Comparison of ENCODE assay signal across 1 cellular context in the genomic region with DNA sequence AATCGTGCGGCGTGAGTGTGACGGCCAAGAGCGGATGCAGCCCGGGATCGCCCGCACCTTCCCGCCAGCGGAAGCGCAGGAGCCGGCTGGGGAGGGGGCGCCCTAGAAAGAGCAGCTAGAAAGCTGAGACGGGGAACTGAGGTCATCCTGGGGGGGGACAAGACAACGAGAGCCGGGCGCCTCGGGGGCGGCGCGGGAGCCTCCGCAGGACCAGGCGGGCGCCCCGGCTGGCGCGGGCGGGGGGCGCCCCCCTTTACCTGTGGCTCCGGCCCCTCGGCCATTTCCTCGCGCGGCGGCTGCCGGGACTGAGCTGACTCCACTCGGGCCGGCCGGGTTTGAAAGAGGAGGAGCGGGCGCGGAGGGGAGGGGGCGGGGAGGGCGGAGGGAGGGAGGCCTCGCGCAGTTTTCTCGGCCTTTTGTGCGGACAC.
A peak's percentile ranks its signal among the peaks of the same experiment; 100 is the strongest.
TF ChIP-seq lines count a peak whose summit lies in the region.

No MANE protein-coding gene starts in this region.

TF ChIP-seq in HEK293, 187 proteins besides CTCF, POLR2A, EP300 and RAD21:
- TF ChIP-seq, protein P1, sequence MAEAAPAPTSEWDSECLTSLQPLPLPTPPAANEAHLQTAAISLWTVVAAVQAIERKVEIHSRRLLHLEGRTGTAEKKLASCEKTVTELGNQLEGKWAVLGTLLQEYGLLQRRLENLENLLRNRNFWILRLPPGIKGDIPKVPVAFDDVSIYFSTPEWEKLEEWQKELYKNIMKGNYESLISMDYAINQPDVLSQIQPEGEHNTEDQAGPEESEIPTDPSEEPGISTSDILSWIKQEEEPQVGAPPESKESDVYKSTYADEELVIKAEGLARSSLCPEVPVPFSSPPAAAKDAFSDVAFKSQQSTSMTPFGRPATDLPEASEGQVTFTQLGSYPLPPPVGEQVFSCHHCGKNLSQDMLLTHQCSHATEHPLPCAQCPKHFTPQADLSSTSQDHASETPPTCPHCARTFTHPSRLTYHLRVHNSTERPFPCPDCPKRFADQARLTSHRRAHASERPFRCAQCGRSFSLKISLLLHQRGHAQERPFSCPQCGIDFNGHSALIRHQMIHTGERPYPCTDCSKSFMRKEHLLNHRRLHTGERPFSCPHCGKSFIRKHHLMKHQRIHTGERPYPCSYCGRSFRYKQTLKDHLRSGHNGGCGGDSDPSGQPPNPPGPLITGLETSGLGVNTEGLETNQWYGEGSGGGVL (tag by site-specific recombination; IDR thresholded peaks at IDR 0.05) = peak; percentile 68
